17 cellular contexts compared by ENCODE assay signal in the genomic region with DNA sequence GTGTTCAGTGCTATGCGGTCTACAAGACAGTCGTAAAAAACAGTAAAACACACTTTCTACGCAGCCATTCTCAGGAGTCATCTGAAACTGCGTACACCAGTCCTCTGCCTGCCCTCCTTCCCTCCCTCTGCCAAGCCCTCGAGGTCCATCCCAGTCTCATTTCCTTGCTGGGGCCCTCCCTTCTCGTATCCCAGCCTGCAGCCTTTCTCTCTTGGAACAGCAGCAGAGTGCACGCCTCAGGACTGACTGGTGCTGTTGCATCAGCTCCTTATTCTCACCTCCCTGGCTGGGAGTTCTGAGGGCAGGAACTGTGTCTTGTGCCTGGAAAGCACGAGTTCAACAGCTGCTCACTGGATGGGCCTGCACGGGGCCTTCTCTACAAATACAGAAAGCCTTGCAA. TPM values are rescaled to one million over a fixed set of nuclear protein-coding genes. Genes with fewer than 3 reads are reported as not detected.
DNase-seq lines count a peak whose midpoint lies in the region; ATAC-seq and TF ChIP-seq lines count a peak whose summit lies in the region.
"Had no signal": no experiment of that assay in that cellular context is flagged by ENCODE, and none has a peak within 500 bp of the region (broad histone marks: within the 10 kb centered on the region; RNA-seq: fewer than 3 reads in every experiment).

No MANE protein-coding gene starts in this region.

- CTCF ChIA-PET in activated naive CD4-positive, alpha-beta T cell treated with anti-CD3 and anti-CD28 coated beads for 36 hours (lab: Charles Lee): interaction anchor here (0.9 kb wide), 1 partner anchor 26 kb away, joined by 7 read pairs; no protein-coding TSS in a partner anchor

- DNase-seq in GM04504 (ENCODE audit: low read depth) (peak; percentile 81), epidermal melanocyte (ENCODE audit: insufficient read length, low spot score) (peak; percentile 80), myocyte (ENCODE audit: low read depth) (peak; percentile 10), NCI-H1436 treated with DMSO at 0.1 percent for 48 hours (lab: John Stamatoyannopoulos, UW) (no peak), G401 (ENCODE audit: low spot score) (no peak)
- DNase-seq in activated naive CD4-positive, alpha-beta T cell treated with anti-CD3 and anti-CD28 coated beads for 36 hours: no peak
- DNase-seq: activated CD4-positive, CD25-positive, alpha-beta regulatory T cell treated with anti-CD3 and anti-CD28 coated beads, Interleukin-2, amount 50 U/mL, for 72 hours; activated naive CD8-positive, alpha-beta T cell treated with anti-CD3 and anti-CD28 coated beads, Interleukin-2, amount 50 U/mL, for 24 hours; CD4-positive, CD25-positive, alpha-beta regulatory T cell; left lung; NCI-H1694 treated with DMSO at 0.1 percent for 48 hours; NCI-H69; SW 1271 had no signal

- no peak overlapping the region for H3K27ac Mint-ChIP-seq in activated naive CD4-positive, alpha-beta T cell treated with anti-CD3 and anti-CD28 coated beads for 36 hours
- H3K27ac Mint-ChIP-seq: activated naive CD8-positive, alpha-beta T cell treated with anti-CD3 and anti-CD28 coated beads, Interleukin-2, amount 50 U/mL, for 24 hours; CD4-positive, CD25-positive, alpha-beta regulatory T cell had no signal

- no peaks in the 10 kb centered on the region for H3K4me1 Mint-ChIP-seq in activated naive CD4-positive, alpha-beta T cell treated with anti-CD3 and anti-CD28 coated beads for 36 hours (ENCODE audit: low read depth)
- H3K4me1 Mint-ChIP-seq: activated naive CD8-positive, alpha-beta T cell treated with anti-CD3 and anti-CD28 coated beads, Interleukin-2, amount 50 U/mL, for 24 hours; CD4-positive, CD25-positive, alpha-beta regulatory T cell had no signal

- no peaks in the 10 kb centered on the region for H3K9me3 Mint-ChIP-seq in activated naive CD4-positive, alpha-beta T cell treated with anti-CD3 and anti-CD28 coated beads for 36 hours
- H3K9me3 Mint-ChIP-seq: activated naive CD8-positive, alpha-beta T cell treated with anti-CD3 and anti-CD28 coated beads, Interleukin-2, amount 50 U/mL, for 24 hours; CD4-positive, CD25-positive, alpha-beta regulatory T cell had no signal

- H3K4me3 Mint-ChIP-seq in activated naive CD4-positive, alpha-beta T cell treated with anti-CD3 and anti-CD28 coated beads for 36 hours: no peak overlapping the region
- H3K4me3 Mint-ChIP-seq: activated naive CD8-positive, alpha-beta T cell treated with anti-CD3 and anti-CD28 coated beads, Interleukin-2, amount 50 U/mL, for 24 hours; CD4-positive, CD25-positive, alpha-beta regulatory T cell had no signal

- in situ Hi-C loops in G401 (cut with HindIII; ENCODE audit: low sequenced_read_pairs): no loop called here

- ATAC-seq in HG02981 (IDR thresholded peaks at IDR 0.05; ENCODE audit: unreplicated experiment): no peak
- ATAC-seq: activated naive CD8-positive, alpha-beta T cell treated with anti-CD3 and anti-CD28 coated beads, Interleukin-2, amount 50 U/mL, for 24 hours; left lung had no signal

- no peaks in the 10 kb centered on the region for H3K27me3 Mint-ChIP-seq in activated naive CD4-positive, alpha-beta T cell treated with anti-CD3 and anti-CD28 coated beads for 36 hours (ENCODE audit: low read depth)
- H3K27me3 Mint-ChIP-seq: activated naive CD8-positive, alpha-beta T cell treated with anti-CD3 and anti-CD28 coated beads, Interleukin-2, amount 50 U/mL, for 24 hours; CD4-positive, CD25-positive, alpha-beta regulatory T cell had no signal

- no peaks in the 10 kb centered on the region for H3K36me3 Mint-ChIP-seq in activated naive CD4-positive, alpha-beta T cell treated with anti-CD3 and anti-CD28 coated beads for 36 hours (ENCODE audit: low read depth)
- H3K36me3 Mint-ChIP-seq: CD4-positive, CD25-positive, alpha-beta regulatory T cell had no signal

- intact Hi-C loops in activated naive CD4-positive, alpha-beta T cell treated with anti-CD3 and anti-CD28 coated beads for 36 hours (cut with micrococcal nuclease): no loop called here

TF ChIP-seq in PFSK-1, 5 proteins besides CTCF, POLR2A, EP300 and RAD21:
- TF ChIP-seq FOXP2 (optimal IDR thresholded peaks at IDR 0.05; ENCODE audit: borderline replicate concordance, extremely low read depth, extremely low read length, insufficient read depth) (no peak), POLR2AphosphoS5 (IDR thresholded peaks at IDR 0.05; ENCODE audit: low read depth, low read length) (peak; percentile 35; the same call in 1 of the 2 replicates)

RNA-seq across cellular contexts. Expression of a gene that starts 12.5 kb away (rescaled TPM):
- polyA plus RNA-seq in PFSK-1 (2012; ENCODE audit: insufficient read length, low read depth): 80.1 TPM
- 48.6 and 53.2 TPM in 2 replicates for total RNA-seq in myocyte
- polyA plus RNA-seq in myocyte (2012): 35.7 TPM
- 1 to 10 TPM; 6.0 to 7.3 TPM for total RNA-seq in activated naive CD4-positive, alpha-beta T cell treated with anti-CD3 and anti-CD28 coated beads for 36 hours
- total RNA-seq in G401 (2014; rRNA removed; shearing (Covaris generic)): 63.5 and 85.2 TPM in 2 replicates

RNA-seq across cellular contexts. Expression of a gene that starts 12.9 kb away (rescaled TPM):
- 136 TPM for polyA plus RNA-seq in PFSK-1 (2012; ENCODE audit: insufficient read length, low read depth)
- 178 and 182 TPM in 2 replicates for total RNA-seq in myocyte
- 141 TPM for polyA plus RNA-seq in myocyte (2012)
- 10 to 100 TPM; 29.9 to 30.1 TPM for total RNA-seq in activated naive CD4-positive, alpha-beta T cell treated with anti-CD3 and anti-CD28 coated beads for 36 hours
- total RNA-seq in G401 (2014; rRNA removed; shearing (Covaris generic)): 81.3 and 108 TPM in 2 replicates

RNA-seq across cellular contexts. Expression of a gene that starts 32.4 kb away (rescaled TPM):
- polyA plus RNA-seq in PFSK-1 (2012; ENCODE audit: insufficient read length, low read depth): 11.7 TPM
- total RNA-seq in myocyte: not detected in 2 replicates
- polyA plus RNA-seq in myocyte (2012): 0.06 TPM
- under 1 TPM; 0.52 to 0.76 TPM for total RNA-seq in activated naive CD4-positive, alpha-beta T cell treated with anti-CD3 and anti-CD28 coated beads for 36 hours
- total RNA-seq in G401 (2014; rRNA removed; shearing (Covaris generic)): 81.1 and 105 TPM in 2 replicates
- total RNA-seq: CD4-positive, CD25-positive, alpha-beta regulatory T cell; dermis microvascular lymphatic vessel endothelial cell; left lung had no signal
- polyA plus RNA-seq: CD4-positive, CD25-positive, alpha-beta regulatory T cell had no signal

RNA-seq across cellular contexts. Expression of a gene that starts 46.0 kb away (rescaled TPM):
- 0.13 TPM for polyA plus RNA-seq in PFSK-1 (2012; ENCODE audit: insufficient read length, low read depth)
- not detected in 2 replicates for total RNA-seq in myocyte
- 0.08 TPM for polyA plus RNA-seq in myocyte (2012)
- total RNA-seq in activated naive CD4-positive, alpha-beta T cell treated with anti-CD3 and anti-CD28 coated beads for 36 hours: not detected
- total RNA-seq in G401 (2014; rRNA removed; shearing (Covaris generic)): 0.31 TPM in 1 of 2 replicates, not detected in the other
- total RNA-seq: dermis microvascular lymphatic vessel endothelial cell, temporal lobe had no signal

RNA-seq across cellular contexts. Expression of a gene that starts 56.8 kb away (rescaled TPM):
- 104 TPM for polyA plus RNA-seq in PFSK-1 (2012; ENCODE audit: insufficient read length, low read depth)
- 114 and 157 TPM in 2 replicates for total RNA-seq in myocyte
- polyA plus RNA-seq in myocyte (2012): 52.1 TPM
- total RNA-seq in activated naive CD4-positive, alpha-beta T cell treated with anti-CD3 and anti-CD28 coated beads for 36 hours: 10 to 100 TPM; 37.9 to 42.4 TPM
- 128 and 160 TPM in 2 replicates for total RNA-seq in G401 (2014; rRNA removed; shearing (Covaris generic))

Comparison
In these comparisons a context has a peak if more than half of its experiments do, and no peak if none do; other contexts are left out.
1. DNase-seq: peak in GM04504 (single experiment), epidermal melanocyte (single experiment) and myocyte (single experiment); none in NCI-H1436 treated with DMSO at 0.1 percent for 48 hours (single experiment), activated naive CD4-positive, alpha-beta T cell treated with anti-CD3 and anti-CD28 coated beads for 36 hours (single experiment) and G401 (single experiment).
2. RNA of a gene that starts 32.4 kb away (total RNA-seq): 81.1 to 105 TPM in G401; 0.52 to 0.76 TPM in activated naive CD4-positive, alpha-beta T cell treated with anti-CD3 and anti-CD28 coated beads for 36 hours and not detected in myocyte; every median in the first group is over 10 times any median in the second.